Comparison of ENCODE assay signal across 22 cellular contexts in genomic region chr6:115733426-115733825, GRCh38.
"Had no signal": no experiment of that assay in that cellular context is flagged by ENCODE, and none has a peak within 500 bp of the region (broad histone marks: within the 10 kb centered on the region; RNA-seq: fewer than 3 reads in every experiment).

No MANE protein-coding gene starts in this region.

- H3K4me1 ChIP-seq: esophagus squamous epithelium, gastroesophageal sphincter, left ventricle myocardium inferior, lower lobe of right lung, neural progenitor cell, right atrium auricular region, sigmoid colon, testis, tibial nerve had no signal

- ATAC-seq: gastroesophageal sphincter; left cardiac atrium; lower lobe of right lung; natural killer cell treated with Interleukin-12 subunit alpha and Interleukin-12 subunit beta and Interleukin-15 and Interleukin-18, amount 100 ng/mL, for 72 hours; stimulated activated naive B cell treated with anti-CD40 and anti-IgM and Interleukin-4, amounts not matched to agents 10 μg/mL and 1 μg/mL and 100 μg/mL, for 72 hours; stimulated activated naive CD8-positive, alpha-beta T cell treated with anti-CD3 and anti-CD28 coated beads, Interleukin-15, amount 100 ng/mL, for 72 hours had no signal

- H3K36me3 ChIP-seq: esophagus squamous epithelium, gastroesophageal sphincter, left ventricle myocardium inferior, lower lobe of right lung, neural progenitor cell, ovary, right atrium auricular region, sigmoid colon, tibial nerve had no signal

- H3K9me3 ChIP-seq: esophagus squamous epithelium, gastroesophageal sphincter, lower lobe of right lung, sigmoid colon, testis had no signal

- H3K4me3 ChIP-seq: esophagus squamous epithelium, gastroesophageal sphincter, left ventricle myocardium inferior, lower lobe of right lung, neural progenitor cell, ovary, right atrium auricular region, sigmoid colon, skin epidermis, testis, tibial nerve had no signal

- DNase-seq: dermis blood vessel endothelial cell; esophagus squamous epithelium; foreskin fibroblast; immature natural killer cell; kidney; left cardiac atrium; left ventricle myocardium inferior; lower lobe of right lung; nucleus accumbens; ovary; sigmoid colon; stimulated activated CD4-positive, alpha-beta T cell treated with anti-CD3 and anti-CD28 coated beads, Interleukin-2, amount 100 ng/mL, for 24 hours; stimulated activated CD4-positive, alpha-beta T cell treated with anti-CD3 and anti-CD28 coated beads, Interleukin-4, amount 100 ng/mL, for 4 hours; stimulated activated naive B cell treated with anti-CD40 and anti-IgM and Interleukin-4, amounts not matched to agents 10 μg/mL and 1 μg/mL and 100 μg/mL, for 72 hours; stimulated activated naive CD8-positive, alpha-beta T cell treated with anti-CD3 and anti-CD28 coated beads, Interleukin-15, amount 100 ng/mL, for 72 hours; testis had no signal

- H3K27me3 ChIP-seq: esophagus squamous epithelium, gastroesophageal sphincter, neural progenitor cell, ovary, right atrium auricular region, sigmoid colon, testis, tibial nerve had no signal
